8 cellular contexts compared by ENCODE assay signal in the genomic region with DNA sequence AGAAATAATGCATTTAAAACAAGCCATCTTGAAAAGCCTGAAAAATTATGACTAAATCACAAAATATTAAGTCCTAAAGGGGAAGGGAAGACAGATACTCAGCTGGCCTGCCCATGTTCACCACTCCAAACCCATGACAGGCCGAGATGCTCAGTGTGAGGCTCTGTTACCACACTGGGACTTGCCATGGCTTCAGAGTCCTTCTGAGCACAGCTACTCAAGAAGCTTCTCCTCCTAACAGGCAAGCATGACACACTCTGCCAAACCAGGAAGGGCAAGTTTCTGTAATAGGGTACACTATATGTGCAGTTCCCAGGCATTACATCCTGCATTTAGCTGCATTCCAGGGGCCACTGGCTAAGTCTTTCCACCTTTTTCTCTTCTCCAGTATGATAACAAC. TPM values are rescaled to one million over a fixed set of nuclear protein-coding genes. Genes with fewer than 3 reads are reported as not detected.
DNase-seq lines count a peak whose midpoint lies in the region; ATAC-seq and TF ChIP-seq lines count a peak whose summit lies in the region.

No MANE protein-coding gene starts in this region.

- DNase-seq in lower lobe of right lung (no peak), LoVo (ENCODE audit: low spot score) (no peak), NCI-H526 (lab: John Stamatoyannopoulos, UW) (no peak), RPMI8226 (no peak), NCI-H748 (lab: John Stamatoyannopoulos, UW; ENCODE audit: unreplicated experiment) (no peak)

- no peaks in the 10 kb centered on the region for H3K27me3 ChIP-seq in lower lobe of right lung (ENCODE audit: low read depth)

- no peaks in the 10 kb centered on the region for H3K9me3 ChIP-seq in lower lobe of right lung

- H3K4me3 ChIP-seq in lower lobe of right lung = no peak overlapping the region

- intact Hi-C loops in lower lobe of right lung (cut with DNase I) = no loop called here

- H3K27ac ChIP-seq in lower lobe of right lung = peak overlapping the region; percentile 24

- ATAC-seq in GM18907 (IDR thresholded peaks at IDR 0.05; ENCODE audit: unreplicated experiment) = peak; percentile 39
- ATAC-seq in GM21723 (IDR thresholded peaks at IDR 0.05; ENCODE audit: unreplicated experiment) = peak; percentile 39
- ATAC-seq in HG03469 (IDR thresholded peaks at IDR 0.05; ENCODE audit: unreplicated experiment) = peak; percentile 19
- ATAC-seq in lower lobe of right lung = peak; percentile 34 to 49

- TF ChIP-seq CTCF in lower lobe of right lung (IDR thresholded peaks at IDR 0.05) = no peak

- no peaks in the 10 kb centered on the region for H3K36me3 ChIP-seq in lower lobe of right lung

- no peaks in the 10 kb centered on the region for H3K4me1 ChIP-seq in lower lobe of right lung

RNA-seq across cellular contexts. Expression of a gene that starts 34.0 kb away (rescaled TPM):
- 420 TPM for total RNA-seq in lower lobe of right lung
